8 cellular contexts compared by ENCODE assay signal in the genomic region with DNA sequence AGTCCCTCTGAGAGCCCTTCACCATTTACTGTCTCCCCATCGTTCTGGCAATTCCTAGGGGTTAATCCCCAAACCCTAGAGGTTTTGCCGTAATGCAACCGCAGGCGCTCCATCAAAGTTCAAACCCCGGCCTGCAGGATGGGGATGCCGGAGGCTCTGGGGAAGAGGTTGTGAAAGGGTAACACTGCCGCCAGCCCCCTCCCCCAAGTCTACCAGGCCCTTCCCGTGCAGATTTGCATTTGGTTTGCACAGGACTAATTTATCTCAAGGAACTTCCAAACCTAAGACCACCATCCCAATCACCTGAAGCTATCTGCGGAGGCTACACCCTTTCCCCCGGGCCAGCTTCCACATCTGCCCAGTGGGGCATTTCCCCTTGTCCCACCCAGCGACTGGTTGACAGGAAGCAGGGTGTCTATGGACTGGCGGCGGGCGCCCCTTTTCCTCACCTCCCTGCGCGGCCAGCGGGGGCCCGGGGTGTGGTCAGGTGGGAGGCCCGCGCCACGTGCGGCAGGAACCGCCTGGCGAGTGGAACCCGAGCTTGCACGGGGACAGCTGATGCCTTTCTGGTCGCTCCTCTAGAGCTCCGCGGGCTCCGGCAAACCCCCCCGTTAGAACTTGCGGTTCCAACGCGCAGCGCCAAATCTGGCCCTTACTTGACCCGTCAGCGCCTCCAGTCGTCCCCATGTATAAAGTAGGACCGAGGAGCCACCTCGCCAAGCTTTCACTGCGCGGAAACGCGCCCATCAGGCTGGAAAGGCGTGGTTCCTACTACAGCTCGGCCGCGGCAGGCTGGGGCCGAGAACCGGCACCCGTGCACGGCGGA. TPM values are rescaled to one million over a fixed set of nuclear protein-coding genes. Genes with fewer than 3 reads are reported as not detected.
DNase-seq lines count a peak whose midpoint lies in the region; FAIRE-seq and TF ChIP-seq lines count a peak whose summit lies in the region.

No MANE protein-coding gene starts in this region.

- H3K4me2 ChIP-seq in BLaER1 (peak overlapping the region; percentile 31), Karpas-422 (ENCODE audit: low read depth, low read length, poor library complexity, severe bottlenecking) (peak overlapping the region; percentile 47)

- peaks cover 54% of the 10 kb centered on the region for H4K20me1 ChIP-seq in BLaER1
- no peaks in the 10 kb centered on the region for H4K20me1 ChIP-seq in Karpas-422 (ENCODE audit: insufficient read depth, low read depth, low read length)

- FAIRE-seq in bronchial epithelial cell (lab: Jason Lieb, UNC): no peak

- POLR2A ChIA-PET in CD8-positive, alpha-beta memory T cell (lab: Charles Lee): no interaction called here

- peak; percentile 46 for DNase-seq in Karpas-422
- peak; percentile 28 for DNase-seq in bronchial epithelial cell (ENCODE audit: low read depth)
- peak; percentile 35 to 54 for DNase-seq in lung microvascular endothelial cell (ENCODE audit: low read depth in 2 of 2)
- no peak for DNase-seq in COR-L47 (lab: John Stamatoyannopoulos, UW)
- no peak for DNase-seq in NCI-H226
- DNase-seq in anterior cingulate cortex (lab: John Stamatoyannopoulos, UW): no peak
- DNase-seq in CD8-positive, alpha-beta memory T cell: no peak

- H3K4me3 ChIP-seq in BLaER1 (peak overlapping the region; percentile 13; the same call in 1 of the 2 replicates), Karpas-422 (ENCODE audit: low read length) (peak overlapping the region; percentile 19; the same call in 1 of the 2 replicates), bronchial epithelial cell (ENCODE audit: low read depth, low read length) (no peak overlapping the region)
- no peak overlapping the region for H3K4me3 ChIP-seq in CD8-positive, alpha-beta memory T cell (ENCODE audit: low read length)

- H3K4me3 Mint-ChIP-seq in CD8-positive, alpha-beta memory T cell: peak overlapping the region in 3 of 7 donors; percentile 28 to 48 (median 43)

- H3K27me3 ChIP-seq in BLaER1: peaks cover 58% of the 10 kb centered on the region
- H3K27me3 ChIP-seq in Karpas-422 (ENCODE audit: low read length): no peaks in the 10 kb centered on the region
- no peaks in the 10 kb centered on the region for H3K27me3 ChIP-seq in bronchial epithelial cell (ENCODE audit: control insufficient read depth, insufficient read depth, low read length)
- peaks cover 8% of the 10 kb centered on the region for H3K27me3 ChIP-seq in CD8-positive, alpha-beta memory T cell (ENCODE audit: insufficient read depth, low read length, poor library complexity, severe bottlenecking)

- peaks cover 2 to 7% (median 6%) of the 10 kb centered on the region in 3 donors for H3K4me1 Mint-ChIP-seq in CD8-positive, alpha-beta memory T cell

- peaks cover 14% of the 10 kb centered on the region for H3K4me1 ChIP-seq in BLaER1
- peaks cover 8% of the 10 kb centered on the region for H3K4me1 ChIP-seq in Karpas-422 (ENCODE audit: low read length)
- peaks cover 6% of the 10 kb centered on the region for H3K4me1 ChIP-seq in CD8-positive, alpha-beta memory T cell (ENCODE audit: insufficient read depth, low read length)

- no peaks in the 10 kb centered on the region for H3K9me2 ChIP-seq in Karpas-422 (replicated peaks; ENCODE audit: insufficient read depth, low read length)

- H3K79me2 ChIP-seq in Karpas-422 (ENCODE audit: low read length): no peaks in the 10 kb centered on the region

- H3K9ac ChIP-seq in BLaER1 (no peak overlapping the region), Karpas-422 (ENCODE audit: low read length) (no peak overlapping the region; the same call in 1 of the 2 replicates)

- peak; percentile 16 for TF ChIP-seq CTCF in bronchial epithelial cell (IDR thresholded peaks at IDR 0.05; ENCODE audit: insufficient read depth, low read length, severe bottlenecking)

- no peaks in the 10 kb centered on the region for H3K9me3 Mint-ChIP-seq in CD8-positive, alpha-beta memory T cell

- CTCF ChIA-PET in CD8-positive, alpha-beta memory T cell (lab: Charles Lee): interaction anchor here (1.1 kb wide), 1 partner anchor 179 kb away, joined by 3 read pairs; no protein-coding TSS in a partner anchor

- peaks cover 36% of the 10 kb centered on the region for H3K36me3 ChIP-seq in BLaER1
- no peaks in the 10 kb centered on the region for H3K36me3 ChIP-seq in Karpas-422 (ENCODE audit: insufficient read depth, low read length)
- H3K36me3 ChIP-seq in bronchial epithelial cell (ENCODE audit: control insufficient read depth, insufficient read depth, low read length): peaks cover 5% of the 10 kb centered on the region
- H3K36me3 ChIP-seq in CD8-positive, alpha-beta memory T cell (ENCODE audit: insufficient read depth, low read length): no peaks in the 10 kb centered on the region

- H3K9me3 ChIP-seq in BLaER1 (no peaks in the 10 kb centered on the region), Karpas-422 (ENCODE audit: low read length) (no peaks in the 10 kb centered on the region)
- H3K9me3 ChIP-seq in CD8-positive, alpha-beta memory T cell (ENCODE audit: low read length): no peaks in the 10 kb centered on the region

- H2AFZ ChIP-seq in Karpas-422 (ENCODE audit: low read length): no peak overlapping the region

- H3K27me3 Mint-ChIP-seq in CD8-positive, alpha-beta memory T cell: peaks cover 9 to 27% of the 10 kb centered on the region in 2 donors

- H3K36me3 Mint-ChIP-seq in CD8-positive, alpha-beta memory T cell: peaks cover 0 to 14% (median 0%) of the 10 kb centered on the region in 3 donors

- no peak overlapping the region for H3K27ac Mint-ChIP-seq in CD8-positive, alpha-beta memory T cell

- H3K27ac ChIP-seq in BLaER1 (no peak overlapping the region), Karpas-422 (ENCODE audit: low read length) (no peak overlapping the region)
- no peak overlapping the region for H3K27ac ChIP-seq in CD8-positive, alpha-beta memory T cell (ENCODE audit: low read depth, low read length)

RNA-seq across cellular contexts. Expression of a gene that starts 9.4 kb away (rescaled TPM):
- 0.36 and 0.60 TPM in 2 replicates for total RNA-seq in Karpas-422 (2014; rRNA removed; shearing (Covaris generic); ENCODE audit: low replicate concordance)
- total RNA-seq in bronchial epithelial cell: 3.2 and 5.1 TPM in 2 replicates
- total RNA-seq in lung microvascular endothelial cell: 5.2 and 23.8 TPM in 2 replicates
- 1 to 10 TPM; 3.1 to 3.5 TPM for total RNA-seq in CD8-positive, alpha-beta memory T cell
- 0.46 TPM for polyA plus RNA-seq in CD8-positive, alpha-beta memory T cell

RNA-seq across cellular contexts. Expression of a gene that starts 39.1 kb away (rescaled TPM):
- 76.9 and 94.4 TPM in 2 replicates for total RNA-seq in Karpas-422 (2014; rRNA removed; shearing (Covaris generic); ENCODE audit: low replicate concordance)
- total RNA-seq in bronchial epithelial cell (36.9 and 45.5 TPM in 2 replicates), lung microvascular endothelial cell (27.7 and 34.5 TPM in 2 replicates)
- 10 to 100 TPM; 90.4 to 98.2 TPM for total RNA-seq in CD8-positive, alpha-beta memory T cell
- 60.8 TPM for polyA plus RNA-seq in CD8-positive, alpha-beta memory T cell

RNA-seq across cellular contexts. Expression of a gene that starts 43.9 kb away (rescaled TPM):
- total RNA-seq in Karpas-422 (2014; rRNA removed; shearing (Covaris generic); ENCODE audit: low replicate concordance): 22.0 and 48.5 TPM in 2 replicates
- total RNA-seq in bronchial epithelial cell (57.6 and 72.7 TPM in 2 replicates), lung microvascular endothelial cell (22.2 and 44.0 TPM in 2 replicates)
- 10 to 100 TPM; 75.3 to 77.9 TPM for total RNA-seq in CD8-positive, alpha-beta memory T cell
- 58.1 TPM for polyA plus RNA-seq in CD8-positive, alpha-beta memory T cell

Comparison
In these comparisons a context has a peak if more than half of its experiments do, and no peak if none do; other contexts are left out.
1. H3K4me3 ChIP-seq: peak in BLaER1 (single experiment) and Karpas-422 (single experiment); none in bronchial epithelial cell (single experiment) and CD8-positive, alpha-beta memory T cell (single experiment).
2. DNase-seq: peak in Karpas-422 (single experiment), bronchial epithelial cell (single experiment) and lung microvascular endothelial cell (2 of 2); none in COR-L47 (single experiment), NCI-H226 (single experiment), anterior cingulate cortex (0 of 58) and CD8-positive, alpha-beta memory T cell (0 of 5).